36 cellular contexts compared by ENCODE assay signal in genomic region chr12:70403827-70404226, GRCh38. TPM values are rescaled to one million over a fixed set of nuclear protein-coding genes. Genes with fewer than 3 reads are reported as not detected.
"Had no signal": no experiment of that assay in that cellular context is flagged by ENCODE, and none has a peak within 500 bp of the region (broad histone marks: within the 10 kb centered on the region; RNA-seq: fewer than 3 reads in every experiment).

No MANE protein-coding gene starts in this region.

- H3K9ac ChIP-seq: KMS-11 had no signal

- H3K27ac ChIP-seq: KMS-11 had no signal

- H3K4me2 ChIP-seq: KMS-11 had no signal

- H3K27me3 ChIP-seq: MG63 had no signal

- H3K4me3 ChIP-seq: MG63 had no signal

- H3K36me3 ChIP-seq: MG63 had no signal

- H3K9me3 ChIP-seq: MG63 had no signal

- DNase-seq: Kasumi-1, MG63, MM.1S, MV-4-11, NCI-H1048, NCI-H1092, NCI-H1092 treated with DMSO at 0.1 percent for 48 hours, NCI-H1105, NCI-H1105 treated with DMSO at 0.1 percent for 48 hours, NCI-H1417, NCI-H1417 treated with DMSO at 0.1 percent for 48 hours, NCI-H1436, NCI-H1436 treated with DMSO at 0.1 percent for 48 hours, NCI-H146, NCI-H1694, NCI-H1694 treated with DMSO at 0.1 percent for 48 hours, NCI-H187, NCI-H187 treated with DMSO at 0.1 percent for 48 hours, NCI-H1930, NCI-H2029, NCI-H2029 treated with DMSO at 0.1 percent for 48 hours, NCI-H2081, NCI-H2081 treated with DMSO at 0.1 percent for 48 hours, NCI-H2107, NCI-H2171, NCI-H2171 treated with DMSO at 0.1 percent for 48 hours, NCI-H2227 treated with DMSO at 0.1 percent for 48 hours, NCI-H226, NCI-H345, NCI-H446, NCI-H446 treated with DMSO at 0.1 percent for 48 hours, NCI-H510A, NCI-H510A treated with DMSO at 0.1 percent for 48 hours, NCI-H524 had no signal

RNA-seq across cellular contexts. Expression of gene KCNMB4, which starts 37.7 kb away (rescaled TPM):
- total RNA-seq: MCF 10A had no signal
